Comparison of ENCODE assay signal across 7 cellular contexts in the genomic region with DNA sequence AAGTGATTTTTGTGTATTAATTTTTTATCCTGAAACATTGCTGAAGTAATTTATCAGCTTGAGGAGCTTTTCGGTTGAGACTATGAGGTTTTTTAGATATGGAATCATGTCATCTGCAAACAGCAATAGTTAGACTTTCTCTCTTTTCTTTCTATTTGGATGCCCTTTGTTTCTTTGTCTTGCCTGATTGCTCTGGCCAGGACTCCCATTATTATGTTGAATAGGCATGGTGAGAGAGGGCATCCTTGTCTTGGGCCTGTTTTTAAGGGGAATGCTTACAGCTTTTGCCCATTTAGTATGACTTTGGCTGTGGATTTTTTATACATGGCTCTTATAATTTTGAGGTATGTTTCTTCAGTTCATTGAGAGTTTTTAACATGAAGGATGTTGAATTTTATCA.
"Had no signal": no experiment of that assay in that cellular context is flagged by ENCODE, and none has a peak within 500 bp of the region (broad histone marks: within the 10 kb centered on the region; RNA-seq: fewer than 3 reads in every experiment).

No MANE protein-coding gene starts in this region.

- H3K27ac Mint-ChIP-seq: IgD-negative memory B cell had no signal

- FAIRE-seq: HepG2, K562 had no signal

- H3K4me1 Mint-ChIP-seq: IgD-negative memory B cell had no signal

- H3K36me3 Mint-ChIP-seq: IgD-negative memory B cell had no signal

- DNase-seq: IMR-90, KBM-7, KG1 had no signal

- H3K27me3 Mint-ChIP-seq: IgD-negative memory B cell had no signal

- H3K4me3 ChIP-seq: K562 had no signal

- ATAC-seq: HepG2, K562 had no signal

- H3K27ac ChIP-seq: HL-60 had no signal

- H3K4me3 Mint-ChIP-seq: IgD-negative memory B cell had no signal
